Comparison of ENCODE assay signal across 21 cellular contexts in the genomic region with DNA sequence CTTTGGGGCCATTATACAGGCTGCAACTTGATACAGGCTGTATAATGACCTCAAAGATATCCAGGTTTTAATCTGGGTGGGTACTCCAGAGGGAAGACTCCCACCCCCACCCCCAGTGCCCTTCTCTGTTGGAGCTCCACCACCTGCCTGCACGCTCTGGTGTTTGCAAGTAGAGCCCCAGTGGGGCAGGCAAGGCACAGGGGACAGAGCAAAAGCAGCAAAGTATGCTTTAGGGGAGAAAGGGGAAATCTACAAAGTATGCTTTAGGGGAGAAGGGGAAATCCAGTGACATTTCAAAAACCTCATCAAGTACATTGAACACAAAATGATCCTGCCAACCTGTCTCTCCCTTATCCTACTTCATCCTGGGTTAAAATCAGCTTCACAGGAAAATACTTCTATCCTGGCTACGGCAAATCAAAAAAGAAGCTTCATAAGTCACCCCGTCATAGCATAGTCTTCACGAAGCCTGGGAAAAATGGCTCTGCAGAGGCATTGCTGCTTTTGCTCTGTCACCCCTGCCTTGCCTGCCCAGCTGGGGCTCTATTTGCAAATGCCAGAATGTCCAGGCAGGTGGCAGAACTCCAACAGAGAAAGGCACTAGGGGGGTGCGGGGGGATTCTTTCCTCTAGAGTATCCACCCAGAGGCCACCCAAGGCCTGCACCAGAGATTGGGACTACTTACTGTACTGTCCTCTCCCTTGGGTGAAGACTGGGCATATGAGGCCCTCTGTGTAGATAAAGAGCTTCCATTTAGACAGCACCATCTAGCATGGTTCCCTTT.
DNase-seq lines count a peak whose midpoint lies in the region; ATAC-seq and TF ChIP-seq lines count a peak whose summit lies in the region.
"Had no signal": no experiment of that assay in that cellular context is flagged by ENCODE, and none has a peak within 500 bp of the region (broad histone marks: within the 10 kb centered on the region; RNA-seq: fewer than 3 reads in every experiment).

No MANE protein-coding gene starts in this region.

- no peak for DNase-seq in natural killer cell treated with Interleukin-12 subunit alpha and Interleukin-12 subunit beta and Interleukin-15 and Interleukin-18, amount 100 ng/mL, for 72 hours (ENCODE audit: low spot score)
- DNase-seq in natural killer cell (no peak), esophagus muscularis mucosa (ENCODE audit: extremely low spot score) (peak; percentile 72), transverse colon (no peak), GM03348 (ENCODE audit: low spot score) (no peak), NCI-H187 treated with DMSO at 0.1 percent for 48 hours (lab: John Stamatoyannopoulos, UW) (no peak), caudate nucleus (lab: John Stamatoyannopoulos, UW) (no peak)
- DNase-seq: 8988T; CD4-positive, alpha-beta memory T cell; GOT3; HCEC 1CT; NCI-H1092 treated with DMSO at 0.1 percent for 48 hours; NCI-H1436 treated with DMSO at 0.1 percent for 48 hours; NCI-H446 treated with DMSO at 0.1 percent for 48 hours; NCI-H526 treated with DMSO at 0.1 percent for 48 hours; PC-9; RPMI8226; SHP77 had no signal

- H3K4me3 ChIP-seq in OCI-LY3 (ENCODE audit: low read length) (no peak overlapping the region), esophagus muscularis mucosa (no peak overlapping the region), transverse colon (no peak overlapping the region)
- H3K4me3 ChIP-seq: BLaER1 treated with 17β-estradiol and CSF1 and Interleukin-3, amounts not matched to agents 10 nM and 100 nM; PC-9 had no signal

- TF ChIP-seq CTCF in natural killer cell (IDR thresholded peaks at IDR 0.05) (no peak), OCI-LY3 (IDR thresholded peaks at IDR 0.05; ENCODE audit: low read depth, low read length) (no peak; the same call in 1 of the 2 replicates), esophagus muscularis mucosa (IDR thresholded peaks at IDR 0.05) (no peak), transverse colon (IDR thresholded peaks at IDR 0.05) (no peak)

- peak; percentile 24 to 49 for ATAC-seq in natural killer cell treated with Interleukin-12 subunit alpha and Interleukin-12 subunit beta and Interleukin-15 and Interleukin-18, amount 100 ng/mL, for 72 hours
- ATAC-seq in natural killer cell, result no peak

- H3K27ac ChIP-seq in OCI-LY3 (ENCODE audit: low read length) (peak overlapping the region; percentile 25), esophagus muscularis mucosa (replicated peaks in 1 of 4) (no peak overlapping the region), transverse colon (no peak overlapping the region), caudate nucleus (ENCODE audit: low read depth, low read length) (no peak overlapping the region)
- H3K27ac ChIP-seq: BLaER1 treated with 17β-estradiol and CSF1 and Interleukin-3, amounts not matched to agents 10 nM and 100 nM; KMS-11; PC-9 had no signal

- no peak overlapping the region for H2AFZ ChIP-seq in OCI-LY3 (ENCODE audit: low read depth, low read length)
- H2AFZ ChIP-seq: PC-9 had no signal

- no peaks in the 10 kb centered on the region for H4K20me1 ChIP-seq in OCI-LY3 (ENCODE audit: insufficient read depth, low read length)
- H4K20me1 ChIP-seq: BLaER1 treated with 17β-estradiol and CSF1 and Interleukin-3, amounts not matched to agents 10 nM and 100 nM had no signal

- H3K36me3 ChIP-seq in OCI-LY3 (replicated peaks; ENCODE audit: low read depth, low read length) (peaks cover 7% of the 10 kb centered on the region), esophagus muscularis mucosa (no peaks in the 10 kb centered on the region), transverse colon (no peaks in the 10 kb centered on the region)
- H3K36me3 ChIP-seq: BLaER1 treated with 17β-estradiol and CSF1 and Interleukin-3, amounts not matched to agents 10 nM and 100 nM had no signal

- peaks cover 43% of the 10 kb centered on the region for H3K4me1 ChIP-seq in OCI-LY3 (ENCODE audit: low read length)
- no peaks in the 10 kb centered on the region for H3K4me1 ChIP-seq in esophagus muscularis mucosa
- H3K4me1 ChIP-seq in transverse colon, result peaks cover 0 to 11% (median 4%) of the 10 kb centered on the region in 4 donors

- in situ Hi-C loops in transverse colon (cut with MboI; ENCODE audit: low pct_ligation_motif_present in 1 of 4, low pct_unique_long_range_greater_than_20kb in 1 of 4, low sequenced_read_pairs in 3 of 4), result no loop called here

- peaks cover 10 to 13% of the 10 kb centered on the region in 2 donors for H3K27me3 Mint-ChIP-seq in natural killer cell treated with Interleukin-12 subunit alpha and Interleukin-12 subunit beta and Interleukin-15 and Interleukin-18, amount 100 ng/mL, for 72 hours
- H3K27me3 Mint-ChIP-seq in natural killer cell (ENCODE audit: low read depth in 2 of 2), result peaks cover 0 to 22% of the 10 kb centered on the region in 2 donors

- no peaks in the 10 kb centered on the region for H3K4me1 Mint-ChIP-seq in natural killer cell treated with Interleukin-12 subunit alpha and Interleukin-12 subunit beta and Interleukin-15 and Interleukin-18, amount 100 ng/mL, for 72 hours (ENCODE audit: low read depth in 2 of 2)
- no peaks in the 10 kb centered on the region for H3K4me1 Mint-ChIP-seq in natural killer cell

- H3K4me2 ChIP-seq in OCI-LY3 (ENCODE audit: low read length), result peak overlapping the region; percentile 39
- H3K4me2 ChIP-seq: BLaER1 treated with 17β-estradiol and CSF1 and Interleukin-3, amounts not matched to agents 10 nM and 100 nM; KMS-11; PC-9 had no signal

- no peak overlapping the region for H3K27ac Mint-ChIP-seq in natural killer cell treated with Interleukin-12 subunit alpha and Interleukin-12 subunit beta and Interleukin-15 and Interleukin-18, amount 100 ng/mL, for 72 hours
- H3K27ac Mint-ChIP-seq in natural killer cell, result no peak overlapping the region
- H3K27ac Mint-ChIP-seq: CD4-positive, alpha-beta memory T cell had no signal

- H3K9me3 Mint-ChIP-seq in natural killer cell treated with Interleukin-12 subunit alpha and Interleukin-12 subunit beta and Interleukin-15 and Interleukin-18, amount 100 ng/mL, for 72 hours, result no peaks in the 10 kb centered on the region
- no peaks in the 10 kb centered on the region for H3K9me3 Mint-ChIP-seq in natural killer cell

- H3K27me3 ChIP-seq in OCI-LY3 (ENCODE audit: low read depth, low read length) (no peaks in the 10 kb centered on the region), esophagus muscularis mucosa (peaks cover 0 to 6% (median 0%) of the 10 kb centered on the region in 4 donors), transverse colon (no peaks in the 10 kb centered on the region)
- H3K27me3 ChIP-seq: BLaER1 treated with 17β-estradiol and CSF1 and Interleukin-3, amounts not matched to agents 10 nM and 100 nM had no signal

- TF ChIP-seq EP300 in esophagus muscularis mucosa (IDR thresholded peaks at IDR 0.05) (no peak), transverse colon (IDR thresholded peaks at IDR 0.05; ENCODE audit: low read depth) (no peak)

- H3K9ac ChIP-seq in OCI-LY3 (ENCODE audit: low read length), result no peak overlapping the region
- H3K9ac ChIP-seq: BLaER1 treated with 17β-estradiol and CSF1 and Interleukin-3, amounts not matched to agents 10 nM and 100 nM; KMS-11 had no signal

- no peaks in the 10 kb centered on the region; the same call in 1 of the 2 replicates for H3K9me3 ChIP-seq in OCI-LY3 (ENCODE audit: insufficient read depth, low read length)
- no peaks in the 10 kb centered on the region for H3K9me3 ChIP-seq in esophagus muscularis mucosa
- no peaks in the 10 kb centered on the region for H3K9me3 ChIP-seq in transverse colon
- H3K9me3 ChIP-seq: BLaER1 treated with 17β-estradiol and CSF1 and Interleukin-3, amounts not matched to agents 10 nM and 100 nM had no signal

- 78% methylated on average over 5 of the region's 5 CpGs for WGBS in esophagus muscularis mucosa
- WGBS in transverse colon (ENCODE audit: low coverage in 1 of 2), 2 donors, result 82 to 91% methylated on average over 4 to 5 of the region's 5 CpGs

- H3K79me2 ChIP-seq in OCI-LY3 (ENCODE audit: low read length), result no peaks in the 10 kb centered on the region

- intact Hi-C loops in natural killer cell (cut with micrococcal nuclease), result no loop called here
- intact Hi-C loops in esophagus muscularis mucosa (cut with DNase I), result no loop called here
- intact Hi-C loops in transverse colon (cut with DNase I; ENCODE audit: low total_unique reads), result no loop called here

- H3K36me3 Mint-ChIP-seq in natural killer cell treated with Interleukin-12 subunit alpha and Interleukin-12 subunit beta and Interleukin-15 and Interleukin-18, amount 100 ng/mL, for 72 hours, result no peaks in the 10 kb centered on the region
- H3K36me3 Mint-ChIP-seq in natural killer cell, result no peaks in the 10 kb centered on the region
- H3K36me3 Mint-ChIP-seq: CD4-positive, alpha-beta memory T cell had no signal

- TF ChIP-seq POLR2A in esophagus muscularis mucosa (IDR thresholded peaks at IDR 0.05; ENCODE audit: low read depth) (no peak), transverse colon (IDR thresholded peaks at IDR 0.05) (no peak)

- no peak overlapping the region for H3K4me3 Mint-ChIP-seq in natural killer cell treated with Interleukin-12 subunit alpha and Interleukin-12 subunit beta and Interleukin-15 and Interleukin-18, amount 100 ng/mL, for 72 hours
- no peak overlapping the region for H3K4me3 Mint-ChIP-seq in natural killer cell
- H3K4me3 Mint-ChIP-seq: CD4-positive, alpha-beta memory T cell had no signal

Comparison
In these comparisons a context has a peak if more than half of its experiments do, and no peak if none do; other contexts are left out.
1. ATAC-seq: peak in natural killer cell treated with Interleukin-12 subunit alpha and Interleukin-12 subunit beta and Interleukin-15 and Interleukin-18, amount 100 ng/mL, for 72 hours (2 of 2); none in natural killer cell (0 of 3).